In the genomic region with DNA sequence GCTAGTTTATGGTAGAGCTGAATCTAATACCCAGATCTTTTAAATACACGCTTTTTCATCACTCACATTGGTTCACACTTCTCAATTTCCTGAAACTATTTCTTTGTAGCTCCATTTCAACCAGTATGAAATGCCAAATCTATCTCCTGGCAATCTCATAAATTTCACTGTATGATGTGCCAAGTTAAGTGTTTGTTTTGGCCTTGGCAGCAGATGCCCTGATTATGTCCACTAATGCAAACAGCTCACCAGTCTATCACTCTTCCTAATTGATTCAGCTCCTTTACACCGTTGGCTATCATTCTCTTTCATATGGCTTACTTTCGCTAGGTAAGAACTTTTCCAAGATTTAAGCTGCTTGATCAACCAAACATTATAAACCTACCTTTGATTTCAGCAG, we compare ENCODE assay signal across 31 cellular contexts. TPM values are rescaled to one million over a fixed set of nuclear protein-coding genes. Genes with fewer than 3 reads are reported as not detected.
DNase-seq lines count a peak whose midpoint lies in the region; ATAC-seq, FAIRE-seq and TF ChIP-seq lines count a peak whose summit lies in the region.
"Had no signal": no experiment of that assay in that cellular context is flagged by ENCODE, and none has a peak within 500 bp of the region (broad histone marks: within the 10 kb centered on the region; RNA-seq: fewer than 3 reads in every experiment).

No MANE protein-coding gene starts in this region.

- H3K4me3 Mint-ChIP-seq in CD8-positive, alpha-beta memory T cell: no peak overlapping the region
- H3K4me3 Mint-ChIP-seq in activated naive CD8-positive, alpha-beta T cell: no peak overlapping the region
- H3K4me3 Mint-ChIP-seq: activated CD4-positive, alpha-beta T cell treated with anti-CD3 and anti-CD28 coated beads for 36 hours; HFFc6 had no signal

- peaks cover 4% of the 10 kb centered on the region for H3K36me3 ChIP-seq in CD8-positive, alpha-beta memory T cell (ENCODE audit: insufficient read depth, low read length)

- no peak overlapping the region for H3K4me2 ChIP-seq in A549
- H3K4me2 ChIP-seq: BLaER1 had no signal

- no peak for TF ChIP-seq EP300 in A549 (IDR thresholded peaks at IDR 0.05)

- H3K4me1 Mint-ChIP-seq in CD8-positive, alpha-beta memory T cell: peaks cover 0 to 4% (median 2%) of the 10 kb centered on the region in 3 donors
- H3K4me1 Mint-ChIP-seq in activated naive CD8-positive, alpha-beta T cell (ENCODE audit: low read depth): peaks cover 4% of the 10 kb centered on the region

- FAIRE-seq in A549 (lab: Jason Lieb, UNC): peak; percentile 43

- WGBS in A549 (ENCODE audit: missing lambda C conversion rate): 87% methylated on average over 3 of the region's 3 CpGs

- H3K9me3 Mint-ChIP-seq in CD8-positive, alpha-beta memory T cell: no peaks in the 10 kb centered on the region
- no peaks in the 10 kb centered on the region for H3K9me3 Mint-ChIP-seq in activated naive CD8-positive, alpha-beta T cell (ENCODE audit: low read depth)
- H3K9me3 Mint-ChIP-seq: HFFc6 had no signal

- no peak for DNase-seq in A549 (ENCODE audit: low read depth in 1 of 2, low spot score in 1 of 2)
- no peak for DNase-seq in CD8-positive, alpha-beta memory T cell
- peak; percentile 14 for DNase-seq in NCI-H2196 (lab: John Stamatoyannopoulos, UW; ENCODE audit: unreplicated experiment)
- DNase-seq in NCI-H2227 treated with DMSO at 0.1 percent for 48 hours (lab: John Stamatoyannopoulos, UW): no peak
- DNase-seq in GM19238 (ENCODE audit: insufficient read length, low spot score): no peak
- no peak for DNase-seq in glomerular visceral epithelial cell (ENCODE audit: extremely low spot score)
- DNase-seq in caudate nucleus (lab: John Stamatoyannopoulos, UW): no peak
- DNase-seq: activated CD4-positive, alpha-beta T cell treated with anti-CD3 and anti-CD28 coated beads for 36 hours; activated CD8-positive, alpha-beta memory T cell treated with anti-CD3 and anti-CD28 coated beads for 24 hours; activated effector memory CD4-positive, alpha-beta T cell treated with anti-CD3 and anti-CD28 coated beads, Interleukin-2, amount 50 U/mL, for 16 hours; activated T-cell treated with anti-CD3 and anti-CD28 coated beads for 4 hours; COR-L47; DND-41; effector memory CD4-positive, alpha-beta T cell; GF-D8; GM23248; HFFc6; left lung; mesenchymal stem cell; NCI-H1105 treated with DMSO at 0.1 percent for 48 hours; right cardiac atrium; stimulated activated CD4-positive, alpha-beta T cell treated with anti-CD3 and anti-CD28 coated beads, Interleukin-1b, Interleukin-23, amount 100 ng/mL, for 48 hours; stimulated activated naive CD4-positive, alpha-beta T cell treated with Interleukin-2 at 50 U/mL for 16 hours; upper lobe of left lung had no signal

- POLR2A ChIA-PET in A549 (lab: Yijun Ruan, JAX): interaction anchor here (0.5 kb wide), 1 partner anchor 61 kb away, joined by 3 read pairs; no protein-coding TSS in a partner anchor
- POLR2A ChIA-PET in CD8-positive, alpha-beta memory T cell (lab: Charles Lee): no interaction called here

- CTCF ChIA-PET in A549 (lab: Yijun Ruan, JAX): interaction anchor here (0.6 to 2.9 kb wide), 5 partner anchors 11 to 213 kb away, joined by 3 to 10 read pairs (median 3); no protein-coding TSS in a partner anchor
- CTCF ChIA-PET in CD8-positive, alpha-beta memory T cell (lab: Charles Lee): interaction anchor here (0.6 kb wide), 1 partner anchor 142 kb away, joined by 3 read pairs; no protein-coding TSS in a partner anchor

- no peak for ATAC-seq in A549
- ATAC-seq: activated CD4-positive, alpha-beta T cell treated with anti-CD3 and anti-CD28 coated beads for 36 hours; left lung; right cardiac atrium; Right ventricle myocardium inferior had no signal

- no peaks in the 10 kb centered on the region for H3K9me3 ChIP-seq in A549
- no peaks in the 10 kb centered on the region for H3K9me3 ChIP-seq in CD8-positive, alpha-beta memory T cell (ENCODE audit: low read length)
- H3K9me3 ChIP-seq: BLaER1, left lung, suprapubic skin, upper lobe of left lung had no signal

- H3K4me1 ChIP-seq in A549: no peaks in the 10 kb centered on the region
- peaks cover 4% of the 10 kb centered on the region for H3K4me1 ChIP-seq in CD8-positive, alpha-beta memory T cell (ENCODE audit: insufficient read depth, low read length)
- H3K4me1 ChIP-seq: left lung, suprapubic skin, upper lobe of left lung had no signal

- no peaks in the 10 kb centered on the region for H3K27me3 ChIP-seq in CD8-positive, alpha-beta memory T cell (ENCODE audit: insufficient read depth, low read length, poor library complexity, severe bottlenecking)
- H3K27me3 ChIP-seq: BLaER1, left lung, suprapubic skin, upper lobe of left lung had no signal

- no peaks in the 10 kb centered on the region for H3K27me3 Mint-ChIP-seq in CD8-positive, alpha-beta memory T cell
- H3K27me3 Mint-ChIP-seq in activated naive CD8-positive, alpha-beta T cell: no peaks in the 10 kb centered on the region
- H3K27me3 Mint-ChIP-seq: activated CD4-positive, alpha-beta T cell treated with anti-CD3 and anti-CD28 coated beads for 36 hours had no signal

- no peak for TF ChIP-seq RAD21 in A549 (conservative IDR thresholded peaks at IDR 0.05 in 1 of 2, IDR thresholded peaks at IDR 0.05 in 1 of 2)

- peak overlapping the region in 5 of 8 donors; percentile 20 to 85 (median 48) for H3K27ac Mint-ChIP-seq in CD8-positive, alpha-beta memory T cell
- peak overlapping the region; percentile 0 for H3K27ac Mint-ChIP-seq in activated naive CD8-positive, alpha-beta T cell
- H3K27ac Mint-ChIP-seq: activated CD4-positive, alpha-beta T cell treated with anti-CD3 and anti-CD28 coated beads for 36 hours; HFFc6 had no signal

- H3K27ac ChIP-seq in A549 (no peak overlapping the region), caudate nucleus (ENCODE audit: low read depth, low read length) (no peak overlapping the region)
- H3K27ac ChIP-seq in CD8-positive, alpha-beta memory T cell (ENCODE audit: low read depth, low read length): no peak overlapping the region
- H3K27ac ChIP-seq: BLaER1, coronary artery, epithelial cell of prostate, GM23248, left lung, suprapubic skin, upper lobe of left lung, VCaP had no signal

- no peak for TF ChIP-seq CTCF in A549 (IDR thresholded peaks at IDR 0.05)

- no peak overlapping the region for H3K4me3 ChIP-seq in A549
- no peak overlapping the region for H3K4me3 ChIP-seq in CD8-positive, alpha-beta memory T cell (ENCODE audit: low read length)
- H3K4me3 ChIP-seq: BLaER1, coronary artery, GM23248, left lung, suprapubic skin, upper lobe of left lung had no signal

- TF ChIP-seq POLR2A in A549 (IDR thresholded peaks at IDR 0.05; ENCODE audit: low read length): no peak

- peaks cover 0 to 40% (median 13%) of the 10 kb centered on the region in 3 donors for H3K36me3 Mint-ChIP-seq in CD8-positive, alpha-beta memory T cell
- peaks cover 23% of the 10 kb centered on the region for H3K36me3 Mint-ChIP-seq in activated naive CD8-positive, alpha-beta T cell

TF ChIP-seq in A549, 52 proteins besides CTCF, POLR2A, EP300 and RAD21 (continues in another document):
- TF ChIP-seq FOSL2 (IDR thresholded peaks at IDR 0.05) (no peak), FOSL2 (CRISPR knock-in tag; IDR thresholded peaks at IDR 0.05) (no peak), CBX2 (IDR thresholded peaks at IDR 0.05; ENCODE audit: borderline replicate concordance, low read depth) (no peak), NR3C1 (IDR thresholded peaks at IDR 0.05) (no peak), KDM5A (IDR thresholded peaks at IDR 0.05) (no peak), SMC3 (IDR thresholded peaks at IDR 0.05) (no peak), ZSCAN20 (CRISPR knock-in tag; IDR thresholded peaks at IDR 0.05) (no peak), MAFK (IDR thresholded peaks at IDR 0.05; ENCODE audit: partially characterized antibody) (no peak), RCOR1 (IDR thresholded peaks at IDR 0.05; ENCODE audit: low read depth, low read length) (no peak), JUNB (IDR thresholded peaks at IDR 0.05) (no peak), MAZ (IDR thresholded peaks at IDR 0.05; ENCODE audit: borderline replicate concordance, low read depth, low read length) (no peak), HOXB5 (CRISPR knock-in tag; IDR thresholded peaks at IDR 0.05) (no peak), FOXS1 (CRISPR knock-in tag; IDR thresholded peaks at IDR 0.05) (no peak), HOXA7 (CRISPR knock-in tag; IDR thresholded peaks at IDR 0.05) (no peak), CEBPB (IDR thresholded peaks at IDR 0.05) (no peak), HEYL (CRISPR knock-in tag; IDR thresholded peaks at IDR 0.05) (no peak), ZC3H11A (IDR thresholded peaks at IDR 0.05) (no peak), EHF (CRISPR knock-in tag; IDR thresholded peaks at IDR 0.05) (no peak)
- TF ChIP-seq, protein P1, sequence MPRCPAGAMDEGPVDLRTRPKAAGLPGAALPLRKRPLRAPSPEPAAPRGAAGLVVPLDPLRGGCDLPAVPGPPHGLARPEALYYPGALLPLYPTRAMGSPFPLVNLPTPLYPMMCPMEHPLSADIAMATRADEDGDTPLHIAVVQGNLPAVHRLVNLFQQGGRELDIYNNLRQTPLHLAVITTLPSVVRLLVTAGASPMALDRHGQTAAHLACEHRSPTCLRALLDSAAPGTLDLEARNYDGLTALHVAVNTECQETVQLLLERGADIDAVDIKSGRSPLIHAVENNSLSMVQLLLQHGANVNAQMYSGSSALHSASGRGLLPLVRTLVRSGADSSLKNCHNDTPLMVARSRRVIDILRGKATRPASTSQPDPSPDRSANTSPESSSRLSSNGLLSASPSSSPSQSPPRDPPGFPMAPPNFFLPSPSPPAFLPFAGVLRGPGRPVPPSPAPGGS (IDR thresholded peaks at IDR 0.05): no peak

RNA-seq across cellular contexts. Expression of a gene that starts 58.6 kb away (rescaled TPM):
- polyA plus RNA-seq in A549 (2011; rRNA removed) (45.2 and 58.3 TPM in 2 replicates), A549 (2017; fragmentation: RNase III; extraction: RNeasy Plus Mini Kit Qiagen cat#74134 plus additional on column Dnase treatment) (15.2 to 18.9 TPM (median 17.3 TPM) in 3 replicates)
- polyA plus RNA-seq in A549 (2012; cell fraction: cytosol; rRNA removed): 5.9 and 6.9 TPM in 2 replicates
- 23.2 and 32.8 TPM in 2 replicates for polyA plus RNA-seq in A549 (2012; cell fraction: nucleus; rRNA removed)
- 15.0 and 16.9 TPM in 2 replicates for polyA minus RNA-seq in A549 (2011; rRNA and poly(A)+ RNA removed)
- total RNA-seq in CD8-positive, alpha-beta memory T cell: 10 to 100 TPM; 37.5 to 42.6 TPM
- polyA plus RNA-seq in CD8-positive, alpha-beta memory T cell: 27.9 TPM

RNA-seq across cellular contexts. Expression of a gene that starts 59.1 kb away (rescaled TPM):
- polyA plus RNA-seq in A549 (2011; rRNA removed) (8.5 and 8.7 TPM in 2 replicates), A549 (2017; fragmentation: RNase III; extraction: RNeasy Plus Mini Kit Qiagen cat#74134 plus additional on column Dnase treatment) (2.8 to 3.6 TPM (median 3.4 TPM) in 3 replicates)
- 1.8 and 2.2 TPM in 2 replicates for polyA plus RNA-seq in A549 (2012; cell fraction: cytosol; rRNA removed)
- 0.53 and 0.92 TPM in 2 replicates for polyA plus RNA-seq in A549 (2012; cell fraction: nucleus; rRNA removed)
- polyA minus RNA-seq in A549 (2011; rRNA and poly(A)+ RNA removed): 1.8 and 3.1 TPM in 2 replicates
- 1 to 10 TPM; 7.8 to 8.6 TPM for total RNA-seq in CD8-positive, alpha-beta memory T cell
- 5.2 TPM for polyA plus RNA-seq in CD8-positive, alpha-beta memory T cell
